In the genomic region with DNA sequence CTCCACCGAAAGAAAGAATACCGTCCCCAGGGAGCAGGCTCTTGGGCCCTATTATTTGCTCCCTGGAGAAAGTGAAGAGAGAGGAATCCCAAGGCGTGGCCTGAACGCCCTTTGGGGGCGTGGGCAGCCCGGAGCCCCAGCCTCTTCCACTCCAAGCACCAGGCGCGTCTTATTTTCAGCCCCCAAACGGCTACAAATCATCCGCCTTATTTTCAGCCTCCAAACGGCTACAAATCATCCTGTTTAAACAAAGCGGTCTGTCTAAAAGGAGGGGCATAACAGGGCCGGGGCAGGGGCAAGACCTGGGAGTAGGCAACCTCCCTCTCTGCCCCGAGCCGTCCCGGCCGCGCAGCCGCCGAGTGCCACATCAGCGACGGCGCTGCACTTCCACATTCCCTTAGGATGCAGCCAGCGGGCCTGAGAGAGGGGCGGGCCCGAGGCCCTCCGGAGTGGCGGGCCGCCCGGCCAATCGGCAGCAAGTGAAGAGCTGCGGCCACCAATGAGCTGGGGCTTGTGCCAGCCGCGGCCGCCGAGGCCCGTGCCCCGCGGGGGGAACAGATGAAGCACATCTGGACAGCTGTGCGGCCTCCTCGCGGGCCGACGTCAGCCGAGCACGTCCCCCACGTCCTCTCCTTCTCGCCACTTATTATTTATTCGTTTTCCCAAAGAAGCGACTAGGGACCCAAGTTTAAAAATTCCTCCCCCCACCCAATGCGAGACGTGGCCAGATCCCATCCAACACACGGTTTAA, we compare ENCODE assay signal across 1 cellular context.
TF ChIP-seq lines count a peak whose summit lies in the region.

A gene with protein sequence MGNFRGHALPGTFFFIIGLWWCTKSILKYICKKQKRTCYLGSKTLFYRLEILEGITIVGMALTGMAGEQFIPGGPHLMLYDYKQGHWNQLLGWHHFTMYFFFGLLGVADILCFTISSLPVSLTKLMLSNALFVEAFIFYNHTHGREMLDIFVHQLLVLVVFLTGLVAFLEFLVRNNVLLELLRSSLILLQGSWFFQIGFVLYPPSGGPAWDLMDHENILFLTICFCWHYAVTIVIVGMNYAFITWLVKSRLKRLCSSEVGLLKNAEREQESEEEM (plus strand): TSS at position 561 of the 751 bp plus-strand sequence. CDS start 62,593 bp downstream, outside the sequence.

TF ChIP-seq in GM12878, 131 proteins besides CTCF, POLR2A, EP300 and RAD21 (continued from another document and continues in another):
- TF ChIP-seq RELB (IDR thresholded peaks at IDR 0.05; ENCODE audit: low read depth), result 0 out of 2 replicates have a peak, but pooled peaks have one; percentile 52
- TF ChIP-seq, protein P1, sequence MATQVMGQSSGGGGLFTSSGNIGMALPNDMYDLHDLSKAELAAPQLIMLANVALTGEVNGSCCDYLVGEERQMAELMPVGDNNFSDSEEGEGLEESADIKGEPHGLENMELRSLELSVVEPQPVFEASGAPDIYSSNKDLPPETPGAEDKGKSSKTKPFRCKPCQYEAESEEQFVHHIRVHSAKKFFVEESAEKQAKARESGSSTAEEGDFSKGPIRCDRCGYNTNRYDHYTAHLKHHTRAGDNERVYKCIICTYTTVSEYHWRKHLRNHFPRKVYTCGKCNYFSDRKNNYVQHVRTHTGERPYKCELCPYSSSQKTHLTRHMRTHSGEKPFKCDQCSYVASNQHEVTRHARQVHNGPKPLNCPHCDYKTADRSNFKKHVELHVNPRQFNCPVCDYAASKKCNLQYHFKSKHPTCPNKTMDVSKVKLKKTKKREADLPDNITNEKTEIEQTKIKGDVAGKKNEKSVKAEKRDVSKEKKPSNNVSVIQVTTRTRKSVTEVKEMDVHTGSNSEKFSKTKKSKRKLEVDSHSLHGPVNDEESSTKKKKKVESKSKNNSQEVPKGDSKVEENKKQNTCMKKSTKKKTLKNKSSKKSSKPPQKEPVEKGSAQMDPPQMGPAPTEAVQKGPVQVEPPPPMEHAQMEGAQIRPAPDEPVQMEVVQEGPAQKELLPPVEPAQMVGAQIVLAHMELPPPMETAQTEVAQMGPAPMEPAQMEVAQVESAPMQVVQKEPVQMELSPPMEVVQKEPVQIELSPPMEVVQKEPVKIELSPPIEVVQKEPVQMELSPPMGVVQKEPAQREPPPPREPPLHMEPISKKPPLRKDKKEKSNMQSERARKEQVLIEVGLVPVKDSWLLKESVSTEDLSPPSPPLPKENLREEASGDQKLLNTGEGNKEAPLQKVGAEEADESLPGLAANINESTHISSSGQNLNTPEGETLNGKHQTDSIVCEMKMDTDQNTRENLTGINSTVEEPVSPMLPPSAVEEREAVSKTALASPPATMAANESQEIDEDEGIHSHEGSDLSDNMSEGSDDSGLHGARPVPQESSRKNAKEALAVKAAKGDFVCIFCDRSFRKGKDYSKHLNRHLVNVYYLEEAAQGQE (IDR thresholded peaks at IDR 0.05; ENCODE audit: low read depth, low read length), result no peak
- no peak for TF ChIP-seq ZNF217 (IDR thresholded peaks at IDR 0.05)
- TF ChIP-seq TCF3 (IDR thresholded peaks at IDR 0.05; ENCODE audit: borderline replicate concordance, insufficient read depth, low read depth, low read length), result 0 out of 2 replicates have a peak, but pooled peaks have one; percentile 54
- peak; percentile 92 to 98 for TF ChIP-seq BHLHE40 (IDR thresholded peaks at IDR 0.05; ENCODE audit: borderline replicate concordance in 1 of 2, low read depth in 2 of 2, low read length in 1 of 2)
- TF ChIP-seq NR2C1 (IDR thresholded peaks at IDR 0.05), result no peak
- no peak for TF ChIP-seq GABPA (IDR thresholded peaks at IDR 0.05; ENCODE audit: low read depth)
- TF ChIP-seq, protein P2, sequence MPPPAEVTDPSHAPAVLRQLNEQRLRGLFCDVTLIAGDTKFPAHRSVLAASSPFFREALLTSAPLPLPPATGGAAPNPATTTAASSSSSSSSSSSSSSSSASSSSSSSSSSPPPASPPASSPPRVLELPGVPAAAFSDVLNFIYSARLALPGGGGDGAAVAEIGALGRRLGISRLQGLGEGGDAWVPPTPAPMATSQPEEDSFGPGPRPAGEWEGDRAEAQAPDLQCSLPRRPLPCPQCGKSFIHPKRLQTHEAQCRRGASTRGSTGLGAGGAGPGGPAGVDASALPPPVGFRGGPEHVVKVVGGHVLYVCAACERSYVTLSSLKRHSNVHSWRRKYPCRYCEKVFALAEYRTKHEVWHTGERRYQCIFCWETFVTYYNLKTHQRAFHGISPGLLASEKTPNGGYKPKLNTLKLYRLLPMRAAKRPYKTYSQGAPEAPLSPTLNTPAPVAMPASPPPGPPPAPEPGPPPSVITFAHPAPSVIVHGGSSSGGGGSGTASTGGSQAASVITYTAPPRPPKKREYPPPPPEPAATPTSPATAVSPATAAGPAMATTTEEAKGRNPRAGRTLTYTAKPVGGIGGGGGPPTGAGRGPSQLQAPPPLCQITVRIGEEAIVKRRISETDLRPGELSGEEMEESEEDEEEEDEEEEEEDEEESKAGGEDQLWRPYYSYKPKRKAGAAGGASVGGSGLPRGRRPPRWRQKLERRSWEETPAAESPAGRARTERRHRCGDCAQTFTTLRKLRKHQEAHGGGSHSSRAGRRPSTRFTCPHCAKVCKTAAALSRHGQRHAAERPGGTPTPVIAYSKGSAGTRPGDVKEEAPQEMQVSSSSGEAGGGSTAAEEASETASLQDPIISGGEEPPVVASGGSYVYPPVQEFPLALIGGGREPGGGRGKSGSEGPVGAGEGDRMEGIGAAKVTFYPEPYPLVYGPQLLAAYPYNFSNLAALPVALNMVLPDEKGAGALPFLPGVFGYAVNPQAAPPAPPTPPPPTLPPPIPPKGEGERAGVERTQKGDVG (CRISPR knock-in tag; IDR thresholded peaks at IDR 0.05), result no peak
- peak; percentile 92 for TF ChIP-seq FOS (IDR thresholded peaks at IDR 0.05; ENCODE audit: borderline replicate concordance, extremely low read depth, insufficient read length)
- no peak for TF ChIP-seq NFXL1 (IDR thresholded peaks at IDR 0.05; ENCODE audit: borderline replicate concordance)
- peak; percentile 99 for TF ChIP-seq PBX3 (IDR thresholded peaks at IDR 0.05; ENCODE audit: insufficient replicate concordance, low read depth, low read length)
- TF ChIP-seq MYC (IDR thresholded peaks at IDR 0.05; ENCODE audit: insufficient read depth, insufficient read length, insufficient replicate concordance, low read length, severe bottlenecking), result no peak
- TF ChIP-seq HCFC1 (IDR thresholded peaks at IDR 0.05; ENCODE audit: low read length), result no peak
- no peak for TF ChIP-seq USF2 (IDR thresholded peaks at IDR 0.05; ENCODE audit: borderline replicate concordance, low read depth, low read length)
- peak; percentile 99 for TF ChIP-seq DPF2 (IDR thresholded peaks at IDR 0.05)
- TF ChIP-seq PAX5 (IDR thresholded peaks at IDR 0.05; ENCODE audit: borderline replicate concordance, low read depth, low read length), result peak; percentile 34; the same call in 1 of the 2 replicates
- 0 out of 2 replicates have a peak, but pooled peaks have one; percentile 7 for TF ChIP-seq NR2F1 (conservative IDR thresholded peaks at IDR 0.05)
- no peak for TF ChIP-seq CBX5 (IDR thresholded peaks at IDR 0.05; ENCODE audit: low read depth)
- TF ChIP-seq CHD1 (IDR thresholded peaks at IDR 0.05; ENCODE audit: low read depth, low read length), result no peak
- no peak for TF ChIP-seq MYB (IDR thresholded peaks at IDR 0.05; ENCODE audit: borderline replicate concordance, low read depth, low read length)
- TF ChIP-seq RUNX3 (IDR thresholded peaks at IDR 0.05; ENCODE audit: low read length), result no peak
- TF ChIP-seq SMARCA5 (IDR thresholded peaks at IDR 0.05), result no peak
- no peak for TF ChIP-seq KLF5 (IDR thresholded peaks at IDR 0.05; ENCODE audit: partially characterized antibody)
- peak; percentile 26; the same call in 1 of the 2 replicates for TF ChIP-seq SPI1 (IDR thresholded peaks at IDR 0.05; ENCODE audit: borderline replicate concordance, insufficient read depth, low read depth, low read length)
- TF ChIP-seq NBN (IDR thresholded peaks at IDR 0.05), result no peak
- no peak for TF ChIP-seq ASH2L (IDR thresholded peaks at IDR 0.05; ENCODE audit: borderline replicate concordance, low read depth)
- no peak for TF ChIP-seq TCF7 (IDR thresholded peaks at IDR 0.05; ENCODE audit: borderline replicate concordance)
- no peak for TF ChIP-seq CBX3 (IDR thresholded peaks at IDR 0.05; ENCODE audit: borderline replicate concordance, low read depth)
- TF ChIP-seq RB1 (IDR thresholded peaks at IDR 0.05; ENCODE audit: borderline replicate concordance), result peak; percentile 70; the same call in 1 of the 2 replicates
- no peak for TF ChIP-seq BRCA1 (IDR thresholded peaks at IDR 0.05; ENCODE audit: low read depth, low read length)
- TF ChIP-seq, protein P3, sequence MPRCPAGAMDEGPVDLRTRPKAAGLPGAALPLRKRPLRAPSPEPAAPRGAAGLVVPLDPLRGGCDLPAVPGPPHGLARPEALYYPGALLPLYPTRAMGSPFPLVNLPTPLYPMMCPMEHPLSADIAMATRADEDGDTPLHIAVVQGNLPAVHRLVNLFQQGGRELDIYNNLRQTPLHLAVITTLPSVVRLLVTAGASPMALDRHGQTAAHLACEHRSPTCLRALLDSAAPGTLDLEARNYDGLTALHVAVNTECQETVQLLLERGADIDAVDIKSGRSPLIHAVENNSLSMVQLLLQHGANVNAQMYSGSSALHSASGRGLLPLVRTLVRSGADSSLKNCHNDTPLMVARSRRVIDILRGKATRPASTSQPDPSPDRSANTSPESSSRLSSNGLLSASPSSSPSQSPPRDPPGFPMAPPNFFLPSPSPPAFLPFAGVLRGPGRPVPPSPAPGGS (IDR thresholded peaks at IDR 0.05; ENCODE audit: borderline replicate concordance, insufficient read depth, low read depth, low read length, poor library complexity, severe bottlenecking), result no peak
- no peak for TF ChIP-seq ESRRA (IDR thresholded peaks at IDR 0.05; ENCODE audit: low read length)
- TF ChIP-seq, protein P4, sequence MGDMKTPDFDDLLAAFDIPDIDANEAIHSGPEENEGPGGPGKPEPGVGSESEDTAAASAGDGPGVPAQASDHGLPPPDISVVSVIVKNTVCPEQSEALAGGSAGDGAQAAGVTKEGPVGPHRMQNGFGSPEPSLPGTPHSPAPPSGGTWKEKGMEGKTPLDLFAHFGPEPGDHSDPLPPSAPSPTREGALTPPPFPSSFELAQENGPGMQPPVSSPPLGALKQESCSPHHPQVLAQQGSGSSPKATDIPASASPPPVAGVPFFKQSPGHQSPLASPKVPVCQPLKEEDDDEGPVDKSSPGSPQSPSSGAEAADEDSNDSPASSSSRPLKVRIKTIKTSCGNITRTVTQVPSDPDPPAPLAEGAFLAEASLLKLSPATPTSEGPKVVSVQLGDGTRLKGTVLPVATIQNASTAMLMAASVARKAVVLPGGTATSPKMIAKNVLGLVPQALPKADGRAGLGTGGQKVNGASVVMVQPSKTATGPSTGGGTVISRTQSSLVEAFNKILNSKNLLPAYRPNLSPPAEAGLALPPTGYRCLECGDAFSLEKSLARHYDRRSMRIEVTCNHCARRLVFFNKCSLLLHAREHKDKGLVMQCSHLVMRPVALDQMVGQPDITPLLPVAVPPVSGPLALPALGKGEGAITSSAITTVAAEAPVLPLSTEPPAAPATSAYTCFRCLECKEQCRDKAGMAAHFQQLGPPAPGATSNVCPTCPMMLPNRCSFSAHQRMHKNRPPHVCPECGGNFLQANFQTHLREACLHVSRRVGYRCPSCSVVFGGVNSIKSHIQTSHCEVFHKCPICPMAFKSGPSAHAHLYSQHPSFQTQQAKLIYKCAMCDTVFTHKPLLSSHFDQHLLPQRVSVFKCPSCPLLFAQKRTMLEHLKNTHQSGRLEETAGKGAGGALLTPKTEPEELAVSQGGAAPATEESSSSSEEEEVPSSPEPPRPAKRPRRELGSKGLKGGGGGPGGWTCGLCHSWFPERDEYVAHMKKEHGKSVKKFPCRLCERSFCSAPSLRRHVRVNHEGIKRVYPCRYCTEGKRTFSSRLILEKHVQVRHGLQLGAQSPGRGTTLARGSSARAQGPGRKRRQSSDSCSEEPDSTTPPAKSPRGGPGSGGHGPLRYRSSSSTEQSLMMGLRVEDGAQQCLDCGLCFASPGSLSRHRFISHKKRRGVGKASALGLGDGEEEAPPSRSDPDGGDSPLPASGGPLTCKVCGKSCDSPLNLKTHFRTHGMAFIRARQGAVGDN (IDR thresholded peaks at IDR 0.05), result peak; percentile 80
- TF ChIP-seq, protein P5, sequence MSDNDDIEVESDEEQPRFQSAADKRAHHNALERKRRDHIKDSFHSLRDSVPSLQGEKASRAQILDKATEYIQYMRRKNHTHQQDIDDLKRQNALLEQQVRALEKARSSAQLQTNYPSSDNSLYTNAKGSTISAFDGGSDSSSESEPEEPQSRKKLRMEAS (IDR thresholded peaks at IDR 0.05; ENCODE audit: low read depth, low read length), result no peak
- TF ChIP-seq MTA3 (IDR thresholded peaks at IDR 0.05; ENCODE audit: borderline replicate concordance, low read length), result no peak
- TF ChIP-seq RCOR1 (conservative IDR thresholded peaks at IDR 0.05; ENCODE audit: low read depth, low read length), result no peak
- TF ChIP-seq ATF3 (IDR thresholded peaks at IDR 0.05; ENCODE audit: borderline replicate concordance, extremely low read depth, low read depth, low read length), result no peak
- peak; percentile 97 for TF ChIP-seq SP1 (IDR thresholded peaks at IDR 0.05; ENCODE audit: low read depth, low read length)
- TF ChIP-seq HDAC6 (IDR thresholded peaks at IDR 0.05; ENCODE audit: unreplicated experiment), result no peak
